1 cellular context compared by ENCODE assay signal in genomic region chr12:51318846-51319570, GRCh38.
A peak's percentile ranks its signal among the peaks of the same experiment; 100 is the strongest.
TF ChIP-seq lines count a peak whose summit lies in the region.

No MANE protein-coding gene starts in this region.

TF ChIP-seq in GM12878, 131 proteins besides CTCF, POLR2A, EP300 and RAD21:
- TF ChIP-seq PAX5 (IDR thresholded peaks at IDR 0.05; ENCODE audit: borderline replicate concordance, low read depth, low read length) (no peak), SUPT20H (IDR thresholded peaks at IDR 0.05; ENCODE audit: borderline replicate concordance, control insufficient read depth, low read depth, low read length) (no peak), RUNX3 (IDR thresholded peaks at IDR 0.05; ENCODE audit: low read length) (peak; percentile 16; the same call in 1 of the 2 replicates), MTA2 (IDR thresholded peaks at IDR 0.05; ENCODE audit: low read depth) (peak; percentile 60), SMAD5 (IDR thresholded peaks at IDR 0.05; ENCODE audit: low read depth) (no peak), IKZF2 (IDR thresholded peaks at IDR 0.05) (peak in 1 of 2 experiments; percentile 23; a peak in 1 of 4 replicates), SKIL (IDR thresholded peaks at IDR 0.05; ENCODE audit: low read depth, poor library complexity, severe bottlenecking) (no peak), NFIC (IDR thresholded peaks at IDR 0.05; ENCODE audit: low read depth, low read length) (no peak), FOXM1 (IDR thresholded peaks at IDR 0.05; ENCODE audit: low read depth, low read length) (no peak), CEBPZ (IDR thresholded peaks at IDR 0.05; ENCODE audit: low read depth, low read length) (no peak), IRF4 (IDR thresholded peaks at IDR 0.05; ENCODE audit: low read depth, low read length) (no peak)
- TF ChIP-seq, protein P1, sequence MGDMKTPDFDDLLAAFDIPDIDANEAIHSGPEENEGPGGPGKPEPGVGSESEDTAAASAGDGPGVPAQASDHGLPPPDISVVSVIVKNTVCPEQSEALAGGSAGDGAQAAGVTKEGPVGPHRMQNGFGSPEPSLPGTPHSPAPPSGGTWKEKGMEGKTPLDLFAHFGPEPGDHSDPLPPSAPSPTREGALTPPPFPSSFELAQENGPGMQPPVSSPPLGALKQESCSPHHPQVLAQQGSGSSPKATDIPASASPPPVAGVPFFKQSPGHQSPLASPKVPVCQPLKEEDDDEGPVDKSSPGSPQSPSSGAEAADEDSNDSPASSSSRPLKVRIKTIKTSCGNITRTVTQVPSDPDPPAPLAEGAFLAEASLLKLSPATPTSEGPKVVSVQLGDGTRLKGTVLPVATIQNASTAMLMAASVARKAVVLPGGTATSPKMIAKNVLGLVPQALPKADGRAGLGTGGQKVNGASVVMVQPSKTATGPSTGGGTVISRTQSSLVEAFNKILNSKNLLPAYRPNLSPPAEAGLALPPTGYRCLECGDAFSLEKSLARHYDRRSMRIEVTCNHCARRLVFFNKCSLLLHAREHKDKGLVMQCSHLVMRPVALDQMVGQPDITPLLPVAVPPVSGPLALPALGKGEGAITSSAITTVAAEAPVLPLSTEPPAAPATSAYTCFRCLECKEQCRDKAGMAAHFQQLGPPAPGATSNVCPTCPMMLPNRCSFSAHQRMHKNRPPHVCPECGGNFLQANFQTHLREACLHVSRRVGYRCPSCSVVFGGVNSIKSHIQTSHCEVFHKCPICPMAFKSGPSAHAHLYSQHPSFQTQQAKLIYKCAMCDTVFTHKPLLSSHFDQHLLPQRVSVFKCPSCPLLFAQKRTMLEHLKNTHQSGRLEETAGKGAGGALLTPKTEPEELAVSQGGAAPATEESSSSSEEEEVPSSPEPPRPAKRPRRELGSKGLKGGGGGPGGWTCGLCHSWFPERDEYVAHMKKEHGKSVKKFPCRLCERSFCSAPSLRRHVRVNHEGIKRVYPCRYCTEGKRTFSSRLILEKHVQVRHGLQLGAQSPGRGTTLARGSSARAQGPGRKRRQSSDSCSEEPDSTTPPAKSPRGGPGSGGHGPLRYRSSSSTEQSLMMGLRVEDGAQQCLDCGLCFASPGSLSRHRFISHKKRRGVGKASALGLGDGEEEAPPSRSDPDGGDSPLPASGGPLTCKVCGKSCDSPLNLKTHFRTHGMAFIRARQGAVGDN (IDR thresholded peaks at IDR 0.05), result no peak
